Comparison of ENCODE assay signal across 1 cellular context in the genomic region with DNA sequence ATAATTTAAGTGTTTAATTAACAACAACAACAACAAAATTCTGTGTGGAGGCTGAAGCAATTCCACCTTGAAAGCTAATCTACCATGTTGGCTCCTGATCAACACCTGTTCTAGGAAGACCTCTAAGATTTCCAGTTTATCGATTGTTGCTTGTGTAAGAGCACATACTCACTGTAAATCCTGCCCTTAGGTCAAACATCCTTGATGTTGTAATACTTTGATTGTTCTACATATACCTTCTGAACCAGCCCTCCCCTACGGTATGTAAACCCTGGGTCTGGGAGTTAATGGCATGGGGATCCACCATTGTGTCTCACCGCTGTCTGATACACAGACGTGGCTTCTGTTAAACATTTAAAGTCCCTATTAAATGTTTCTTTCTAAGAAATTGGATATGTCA.
TF ChIP-seq lines count a peak whose summit lies in the region.

No MANE protein-coding gene starts in this region.

TF ChIP-seq in HepG2, 621 proteins besides CTCF, POLR2A, EP300 and RAD21 (continued from another document and continues in another):
- TF ChIP-seq, protein P1, sequence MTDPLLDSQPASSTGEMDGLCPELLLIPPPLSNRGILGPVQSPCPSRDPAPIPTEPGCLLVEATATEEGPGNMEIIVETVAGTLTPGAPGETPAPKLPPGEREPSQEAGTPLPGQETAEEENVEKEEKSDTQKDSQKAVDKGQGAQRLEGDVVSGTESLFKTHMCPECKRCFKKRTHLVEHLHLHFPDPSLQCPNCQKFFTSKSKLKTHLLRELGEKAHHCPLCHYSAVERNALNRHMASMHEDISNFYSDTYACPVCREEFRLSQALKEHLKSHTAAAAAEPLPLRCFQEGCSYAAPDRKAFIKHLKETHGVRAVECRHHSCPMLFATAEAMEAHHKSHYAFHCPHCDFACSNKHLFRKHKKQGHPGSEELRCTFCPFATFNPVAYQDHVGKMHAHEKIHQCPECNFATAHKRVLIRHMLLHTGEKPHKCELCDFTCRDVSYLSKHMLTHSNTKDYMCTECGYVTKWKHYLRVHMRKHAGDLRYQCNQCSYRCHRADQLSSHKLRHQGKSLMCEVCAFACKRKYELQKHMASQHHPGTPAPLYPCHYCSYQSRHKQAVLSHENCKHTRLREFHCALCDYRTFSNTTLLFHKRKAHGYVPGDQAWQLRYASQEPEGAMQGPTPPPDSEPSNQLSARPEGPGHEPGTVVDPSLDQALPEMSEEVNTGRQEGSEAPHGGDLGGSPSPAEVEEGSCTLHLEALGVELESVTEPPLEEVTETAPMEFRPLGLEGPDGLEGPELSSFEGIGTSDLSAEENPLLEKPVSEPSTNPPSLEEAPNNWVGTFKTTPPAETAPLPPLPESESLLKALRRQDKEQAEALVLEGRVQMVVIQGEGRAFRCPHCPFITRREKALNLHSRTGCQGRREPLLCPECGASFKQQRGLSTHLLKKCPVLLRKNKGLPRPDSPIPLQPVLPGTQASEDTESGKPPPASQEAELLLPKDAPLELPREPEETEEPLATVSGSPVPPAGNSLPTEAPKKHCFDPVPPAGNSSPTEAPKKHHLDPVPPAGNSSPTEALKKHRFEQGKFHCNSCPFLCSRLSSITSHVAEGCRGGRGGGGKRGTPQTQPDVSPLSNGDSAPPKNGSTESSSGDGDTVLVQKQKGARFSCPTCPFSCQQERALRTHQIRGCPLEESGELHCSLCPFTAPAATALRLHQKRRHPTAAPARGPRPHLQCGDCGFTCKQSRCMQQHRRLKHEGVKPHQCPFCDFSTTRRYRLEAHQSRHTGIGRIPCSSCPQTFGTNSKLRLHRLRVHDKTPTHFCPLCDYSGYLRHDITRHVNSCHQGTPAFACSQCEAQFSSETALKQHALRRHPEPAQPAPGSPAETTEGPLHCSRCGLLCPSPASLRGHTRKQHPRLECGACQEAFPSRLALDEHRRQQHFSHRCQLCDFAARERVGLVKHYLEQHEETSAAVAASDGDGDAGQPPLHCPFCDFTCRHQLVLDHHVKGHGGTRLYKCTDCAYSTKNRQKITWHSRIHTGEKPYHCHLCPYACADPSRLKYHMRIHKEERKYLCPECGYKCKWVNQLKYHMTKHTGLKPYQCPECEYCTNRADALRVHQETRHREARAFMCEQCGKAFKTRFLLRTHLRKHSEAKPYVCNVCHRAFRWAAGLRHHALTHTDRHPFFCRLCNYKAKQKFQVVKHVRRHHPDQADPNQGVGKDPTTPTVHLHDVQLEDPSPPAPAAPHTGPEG (CRISPR knock-in tag; IDR thresholded peaks at IDR 0.05) = no peak
- TF ChIP-seq ZNF609 (CRISPR knock-in tag; IDR thresholded peaks at IDR 0.05; ENCODE audit: borderline replicate concordance) (peak; percentile 24; the same call in 1 of the 2 replicates), ZSCAN20 (CRISPR knock-in tag; IDR thresholded peaks at IDR 0.05; ENCODE audit: borderline replicate concordance) (no peak), RFXAP (CRISPR knock-in tag; IDR thresholded peaks at IDR 0.05; ENCODE audit: borderline replicate concordance) (no peak), ZNF891 (CRISPR knock-in tag; IDR thresholded peaks at IDR 0.05) (no peak), TCF7 (IDR thresholded peaks at IDR 0.05; ENCODE audit: low read depth) (peak; percentile 45; the same call in 1 of the 2 replicates), ZNF788 (CRISPR knock-in tag; IDR thresholded peaks at IDR 0.05; ENCODE audit: borderline replicate concordance) (no peak), ZSCAN9 (CRISPR knock-in tag; IDR thresholded peaks at IDR 0.05; ENCODE audit: borderline replicate concordance) (no peak), WIZ (CRISPR knock-in tag; IDR thresholded peaks at IDR 0.05) (no peak), CBX1 (IDR thresholded peaks at IDR 0.05; ENCODE audit: low read depth) (no peak), DPF2 (CRISPR knock-in tag; IDR thresholded peaks at IDR 0.05; ENCODE audit: borderline replicate concordance, low read depth) (no peak), CREM (IDR thresholded peaks at IDR 0.05) (no peak), CREM (CRISPR knock-in tag; IDR thresholded peaks at IDR 0.05) (no peak), ZNF280B (CRISPR knock-in tag; IDR thresholded peaks at IDR 0.05; ENCODE audit: borderline replicate concordance) (no peak), SP140L (CRISPR knock-in tag; IDR thresholded peaks at IDR 0.05; ENCODE audit: borderline replicate concordance) (no peak), IKZF1 (IDR thresholded peaks at IDR 0.05) (no peak), FOXO4 (CRISPR knock-in tag; conservative IDR thresholded peaks at IDR 0.05) (no peak), HDAC6 (IDR thresholded peaks at IDR 0.05; ENCODE audit: low read depth, low read length) (no peak), GTF2F1 (IDR thresholded peaks at IDR 0.05; ENCODE audit: low read length) (no peak), YY1 (IDR thresholded peaks at IDR 0.05; ENCODE audit: insufficient read depth, insufficient replicate concordance, low read depth, low read length) (no peak), TFDP1 (CRISPR knock-in tag; IDR thresholded peaks at IDR 0.05; ENCODE audit: borderline replicate concordance) (no peak), CREB1 (IDR thresholded peaks at IDR 0.05) (no peak), CREB1 (CRISPR knock-in tag; IDR thresholded peaks at IDR 0.05) (peak; percentile 57), JUN (CRISPR knock-in tag; IDR thresholded peaks at IDR 0.05) (no peak), ZNF570 (CRISPR knock-in tag; IDR thresholded peaks at IDR 0.05; ENCODE audit: borderline replicate concordance) (no peak), NFYB (CRISPR knock-in tag; IDR thresholded peaks at IDR 0.05) (no peak)
- TF ChIP-seq, protein P2, sequence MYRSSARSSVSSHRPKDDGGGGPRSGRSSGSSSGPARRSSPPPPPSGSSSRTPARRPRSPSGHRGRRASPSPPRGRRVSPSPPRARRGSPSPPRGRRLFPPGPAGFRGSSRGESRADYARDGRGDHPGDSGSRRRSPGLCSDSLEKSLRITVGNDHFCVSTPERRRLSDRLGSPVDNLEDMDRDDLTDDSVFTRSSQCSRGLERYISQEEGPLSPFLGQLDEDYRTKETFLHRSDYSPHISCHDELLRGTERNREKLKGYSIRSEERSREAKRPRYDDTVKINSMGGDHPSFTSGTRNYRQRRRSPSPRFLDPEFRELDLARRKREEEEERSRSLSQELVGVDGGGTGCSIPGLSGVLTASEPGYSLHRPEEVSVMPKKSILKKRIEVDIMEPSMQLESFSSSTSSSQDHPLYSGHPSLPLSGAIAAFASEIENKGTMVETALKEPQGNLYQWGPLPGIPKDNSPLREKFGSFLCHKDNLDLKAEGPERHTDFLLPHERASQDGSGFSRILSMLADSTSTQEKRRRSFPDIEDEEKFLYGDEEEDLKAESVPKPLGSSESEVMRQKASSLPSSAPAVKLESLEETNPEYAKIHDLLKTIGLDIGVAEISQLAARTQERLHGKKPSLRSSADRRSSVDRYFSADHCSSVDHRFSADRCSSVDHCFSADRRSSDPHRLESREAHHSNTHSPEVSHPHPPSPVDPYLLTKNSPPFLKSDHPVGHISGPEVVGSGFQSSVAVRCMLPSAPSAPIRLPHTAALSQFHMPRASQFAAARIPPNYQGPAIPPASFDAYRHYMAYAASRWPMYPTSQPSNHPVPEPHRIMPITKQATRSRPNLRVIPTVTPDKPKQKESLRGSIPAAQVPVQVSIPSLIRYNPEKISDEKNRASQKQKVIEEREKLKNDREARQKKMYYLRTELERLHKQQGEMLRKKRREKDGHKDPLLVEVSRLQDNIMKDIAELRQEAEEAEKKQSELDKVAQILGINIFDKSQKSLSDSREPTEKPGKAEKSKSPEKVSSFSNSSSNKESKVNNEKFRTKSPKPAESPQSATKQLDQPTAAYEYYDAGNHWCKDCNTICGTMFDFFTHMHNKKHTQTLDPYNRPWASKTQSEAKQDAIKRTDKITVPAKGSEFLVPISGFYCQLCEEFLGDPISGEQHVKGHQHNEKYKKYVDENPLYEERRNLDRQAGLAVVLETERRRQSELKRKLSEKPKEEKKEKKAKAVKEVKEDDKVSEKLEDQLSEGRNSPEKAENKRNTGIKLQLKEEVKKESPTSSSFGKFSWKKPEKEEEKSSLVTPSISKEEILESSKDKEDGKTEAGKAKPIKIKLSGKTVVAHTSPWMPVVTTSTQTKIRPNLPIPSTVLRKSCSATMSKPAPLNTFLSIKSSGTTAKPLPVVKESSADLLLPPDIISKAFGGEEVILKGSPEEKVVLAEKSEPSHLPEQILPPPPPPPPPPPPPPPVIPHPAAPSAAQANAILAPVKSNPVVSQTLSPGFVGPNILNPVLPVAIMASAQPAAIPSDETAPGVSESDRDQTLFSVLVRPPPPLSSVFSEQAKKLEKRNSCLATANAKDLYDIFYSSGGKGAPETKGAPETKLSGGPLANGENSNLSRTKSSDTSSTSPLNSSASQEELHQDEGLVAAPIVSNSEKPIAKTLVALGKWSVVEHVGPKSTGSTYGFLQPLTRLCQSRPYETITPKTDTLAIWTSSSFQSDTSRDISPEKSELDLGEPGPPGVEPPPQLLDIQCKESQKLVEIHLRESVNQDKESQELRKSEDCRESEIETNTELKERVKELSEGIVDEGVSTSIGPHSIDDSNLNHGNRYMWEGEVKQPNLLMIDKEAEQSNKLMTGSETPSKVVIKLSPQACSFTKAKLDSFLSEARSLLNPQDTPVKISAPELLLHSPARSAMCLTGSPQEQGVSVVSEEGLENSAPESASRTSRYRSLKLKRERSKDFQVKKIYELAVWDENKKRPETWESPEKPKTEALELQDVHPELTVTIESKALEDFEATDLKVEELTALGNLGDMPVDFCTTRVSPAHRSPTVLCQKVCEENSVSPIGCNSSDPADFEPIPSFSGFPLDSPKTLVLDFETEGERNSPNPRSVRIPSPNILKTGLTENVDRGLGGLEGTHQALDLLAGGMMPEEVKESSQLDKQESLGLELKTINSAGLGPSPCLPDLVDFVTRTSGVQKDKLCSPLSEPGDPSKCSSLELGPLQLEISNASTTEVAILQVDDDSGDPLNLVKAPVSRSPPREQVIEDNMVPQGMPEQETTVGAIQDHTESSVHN (CRISPR knock-in tag; IDR thresholded peaks at IDR 0.05) = no peak
- TF ChIP-seq, protein P3, sequence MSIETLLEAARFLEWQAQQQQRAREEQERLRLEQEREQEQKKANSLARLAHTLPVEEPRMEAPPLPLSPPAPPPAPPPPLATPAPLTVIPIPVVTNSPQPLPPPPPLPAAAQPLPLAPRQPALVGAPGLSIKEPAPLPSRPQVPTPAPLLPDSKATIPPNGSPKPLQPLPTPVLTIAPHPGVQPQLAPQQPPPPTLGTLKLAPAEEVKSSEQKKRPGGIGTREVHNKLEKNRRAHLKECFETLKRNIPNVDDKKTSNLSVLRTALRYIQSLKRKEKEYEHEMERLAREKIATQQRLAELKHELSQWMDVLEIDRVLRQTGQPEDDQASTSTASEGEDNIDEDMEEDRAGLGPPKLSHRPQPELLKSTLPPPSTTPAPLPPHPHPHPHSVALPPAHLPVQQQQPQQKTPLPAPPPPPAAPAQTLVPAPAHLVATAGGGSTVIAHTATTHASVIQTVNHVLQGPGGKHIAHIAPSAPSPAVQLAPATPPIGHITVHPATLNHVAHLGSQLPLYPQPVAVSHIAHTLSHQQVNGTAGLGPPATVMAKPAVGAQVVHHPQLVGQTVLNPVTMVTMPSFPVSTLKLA (IDR thresholded peaks at IDR 0.05) = no peak
